In the genomic region with DNA sequence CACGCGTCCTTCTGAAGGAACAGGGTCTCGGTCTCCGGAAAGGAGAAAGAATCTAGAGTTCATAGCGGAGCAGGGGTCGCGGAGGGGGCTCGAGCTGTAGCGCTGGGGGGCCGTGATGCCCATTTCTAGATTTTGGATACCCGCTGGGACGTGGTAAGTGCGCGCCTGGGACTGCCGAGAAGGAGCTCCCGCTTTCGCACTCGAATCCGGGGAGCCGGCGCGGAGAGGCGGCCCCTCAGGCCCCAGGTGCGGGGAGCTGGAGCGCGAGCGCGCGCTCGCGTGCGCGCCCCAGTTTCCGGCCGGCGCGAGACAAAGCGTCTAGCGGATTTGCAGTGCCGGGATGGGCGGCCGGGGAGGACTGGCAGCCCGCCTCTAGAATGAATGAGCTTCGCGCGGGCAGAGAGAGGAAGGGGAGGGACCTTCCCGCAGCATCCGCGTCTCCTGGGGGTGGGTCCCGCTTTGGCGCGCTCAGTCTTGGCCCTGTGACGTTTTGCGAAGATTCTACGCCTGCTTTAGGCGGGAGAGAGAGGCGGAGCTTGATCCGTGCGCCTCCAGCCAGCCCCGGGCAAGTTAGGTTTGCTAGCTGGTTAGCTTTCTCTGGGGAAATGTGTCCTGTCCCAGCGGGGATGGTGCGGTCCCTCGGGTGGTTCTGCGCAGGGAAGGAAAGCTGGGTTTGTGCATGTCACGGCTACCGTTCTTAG, we compare ENCODE assay signal across 8 cellular contexts.
DNase-seq lines count a peak whose midpoint lies in the region; ATAC-seq and TF ChIP-seq lines count a peak whose summit lies in the region.

No MANE protein-coding gene starts in this region.

- ATAC-seq in GM21528 (IDR thresholded peaks at IDR 0.05; ENCODE audit: low FRiP score, unreplicated experiment): peak; percentile 64

- H3K4me1 ChIP-seq in OCI-LY3 (ENCODE audit: low read length): peaks cover 15% of the 10 kb centered on the region
- peaks cover 6 to 14% of the 10 kb centered on the region in 2 donors for H3K4me1 ChIP-seq in mucosa of rectum (ENCODE audit: control insufficient read depth in 2 of 2, insufficient read depth in 2 of 2, low read length in 2 of 2)

- no peak for TF ChIP-seq CTCF in OCI-LY3 (IDR thresholded peaks at IDR 0.05; ENCODE audit: low read depth, low read length)

- peak overlapping the region; percentile 77 for H3K4me2 ChIP-seq in OCI-LY3 (ENCODE audit: low read length)

- peaks cover 36% of the 10 kb centered on the region for H4K20me1 ChIP-seq in OCI-LY3 (ENCODE audit: insufficient read depth, low read length)

- no peaks in the 10 kb centered on the region for H3K9me3 ChIP-seq in OCI-LY3 (ENCODE audit: insufficient read depth, low read length)
- H3K9me3 ChIP-seq in mucosa of rectum (ENCODE audit: control insufficient read depth in 2 of 2, low read length in 2 of 2): no peaks in the 10 kb centered on the region

- no peaks in the 10 kb centered on the region for H3K27me3 ChIP-seq in OCI-LY3 (ENCODE audit: low read depth, low read length)
- H3K27me3 ChIP-seq in mucosa of rectum (ENCODE audit: control insufficient read depth in 2 of 2, insufficient read depth in 2 of 2, low read length in 2 of 2): no peaks in the 10 kb centered on the region

- peak overlapping the region; percentile 100 for H3K9ac ChIP-seq in OCI-LY3 (ENCODE audit: low read length)
- H3K9ac ChIP-seq in mucosa of rectum (ENCODE audit: low read depth in 1 of 2, low read length in 2 of 2): peak overlapping the region; percentile 82 to 89

- H3K27ac ChIP-seq in OCI-LY3 (ENCODE audit: low read length) (peak overlapping the region; percentile 97), epithelial cell of prostate (peak overlapping the region; percentile 71), mucosa of rectum (ENCODE audit: low read depth in 2 of 2, low read length in 2 of 2) (peak overlapping the region; percentile 92 to 93)

- H3K4me3 ChIP-seq in OCI-LY3 (ENCODE audit: low read length) (peak overlapping the region; percentile 98), mucosa of rectum (ENCODE audit: low read length in 2 of 2) (peak overlapping the region; percentile 86 to 97)

- peak; percentile 96 for DNase-seq in DMS 273 treated with DMSO at 0.1 percent for 48 hours (lab: John Stamatoyannopoulos, UW)
- peak; percentile 69 for DNase-seq in HuH-7.5 (ENCODE audit: low spot score)
- peak; percentile 83 for DNase-seq in activated T-cell treated with anti-CD3 and anti-CD28 coated beads for 4 hours
- DNase-seq in epithelial cell of prostate (ENCODE audit: low read depth, low spot score): peak; percentile 33
- peak; percentile 78 to 82 for DNase-seq in stimulated activated CD8-positive, alpha-beta memory T cell treated with anti-CD3 and anti-CD28 coated beads, Interleukin-4, amount 100 ng/mL, for 4 hours (ENCODE audit: low read depth in 2 of 2, low spot score in 1 of 2)

- H3K79me2 ChIP-seq in OCI-LY3 (ENCODE audit: low read length): peaks cover 60% of the 10 kb centered on the region

- no peak overlapping the region for H2AFZ ChIP-seq in OCI-LY3 (ENCODE audit: low read depth, low read length)

- H3K36me3 ChIP-seq in OCI-LY3 (replicated peaks; ENCODE audit: low read depth, low read length) (peaks cover 17% of the 10 kb centered on the region), mucosa of rectum (ENCODE audit: control insufficient read depth in 2 of 2, insufficient read depth in 2 of 2, low read length in 2 of 2) (no peaks in the 10 kb centered on the region)

Comparison
In these comparisons a context has a peak if more than half of its experiments do, and no peak if none do; other contexts are left out.
1. Peak in every context shown above with its lines: DNase-seq, ATAC-seq, H3K4me3 ChIP-seq and H3K27ac ChIP-seq.
2. DNase-seq: peak in every context shown above with its lines; median percentile 96 in DMS 273 treated with DMSO at 0.1 percent for 48 hours; 83 in activated T-cell treated with anti-CD3 and anti-CD28 coated beads for 4 hours; 80 in stimulated activated CD8-positive, alpha-beta memory T cell treated with anti-CD3 and anti-CD28 coated beads, Interleukin-4, amount 100 ng/mL, for 4 hours; 69 in HuH-7.5; 33 in epithelial cell of prostate.